ENCODE assay signal across 21 cellular contexts in the genomic region with DNA sequence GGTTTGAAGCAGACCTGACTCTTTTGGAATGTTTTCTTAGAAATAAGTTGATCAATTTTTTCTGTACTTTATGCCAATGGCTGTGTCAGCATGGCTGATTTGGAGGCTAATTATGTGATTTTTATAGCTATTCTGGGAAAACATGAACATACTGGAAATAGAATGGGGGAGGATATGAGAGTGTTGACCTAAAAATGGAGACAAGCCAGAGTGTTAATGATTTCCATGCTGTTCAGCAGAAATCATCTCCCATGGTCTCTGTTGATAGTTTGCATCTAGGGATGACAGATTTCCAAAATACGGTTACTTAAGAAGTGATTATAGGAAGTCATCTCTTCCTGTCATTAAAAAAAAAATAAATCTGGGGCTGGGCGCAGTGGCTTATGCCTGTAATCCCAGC.
"Had no signal": no experiment of that assay in that cellular context is flagged by ENCODE, and none has a peak within 500 bp of the region (broad histone marks: within the 10 kb centered on the region; RNA-seq: fewer than 3 reads in every experiment).

No MANE protein-coding gene starts in this region.

- DNase-seq: IMR-90, Karpas-422, KG1, MG63, NCI-H1092, NCI-H1105 treated with DMSO at 0.1 percent for 48 hours, NCI-H1417 treated with DMSO at 0.1 percent for 48 hours, NCI-H146, NCI-H1694 treated with DMSO at 0.1 percent for 48 hours, NCI-H1930, NCI-H2081, NCI-H2107, NCI-H2227 treated with DMSO at 0.1 percent for 48 hours, NCI-H524 treated with DMSO at 0.1 percent for 48 hours, NCI-H69, NCI-H774, Right ventricle myocardium superior, RPMI8226, SIG-M5 had no signal

- H3K9me3 ChIP-seq: MG63, SJSA1 had no signal

- H3K4me3 ChIP-seq: MG63, SJSA1, SK-N-MC had no signal

- H3K27me3 ChIP-seq: MG63, SJSA1 had no signal

- H3K27ac ChIP-seq: SJSA1, SK-N-MC had no signal

- H3K4me1 ChIP-seq: SJSA1 had no signal

- H3K36me3 ChIP-seq: MG63, SJSA1 had no signal
